Comparison of ENCODE assay signal across 8 cellular contexts in the genomic region with DNA sequence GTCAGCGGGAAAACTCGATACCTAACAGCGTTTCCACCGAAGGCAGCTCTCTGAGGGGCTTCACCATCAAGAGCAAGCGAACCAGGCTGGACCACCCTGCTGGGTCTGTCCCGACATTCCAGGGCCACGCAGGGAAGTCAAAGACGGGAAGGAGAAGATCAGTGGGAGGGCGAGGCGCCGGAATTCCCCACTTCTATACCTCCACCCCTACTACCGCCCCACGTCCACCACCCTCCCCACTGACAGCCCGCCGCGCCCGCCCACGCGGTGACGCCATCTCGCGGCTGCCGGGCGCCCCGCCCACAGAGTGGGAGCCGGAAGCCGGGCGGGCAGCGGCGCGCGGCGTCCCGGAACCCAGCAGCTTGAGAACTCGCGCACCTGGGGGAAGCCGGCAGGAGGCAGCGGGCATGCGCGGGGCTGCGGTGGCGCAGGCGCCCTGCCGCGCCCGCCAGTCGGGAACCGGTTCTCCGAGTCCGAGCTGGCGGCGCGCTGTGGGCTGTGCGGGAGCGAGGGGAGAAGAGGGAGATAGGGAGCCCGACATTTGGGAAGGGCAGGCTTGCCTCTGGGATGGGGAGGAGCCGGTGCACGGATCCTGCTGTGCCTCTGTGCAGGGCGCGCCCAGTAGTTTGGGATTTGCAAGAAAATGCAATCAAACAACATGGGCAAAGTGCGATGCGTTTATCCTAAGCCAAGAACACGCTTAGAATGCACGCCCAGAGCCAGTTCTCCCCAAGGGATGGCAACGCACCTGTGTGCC. TPM values are rescaled to one million over a fixed set of nuclear protein-coding genes. Genes with fewer than 3 reads are reported as not detected.
DNase-seq lines count a peak whose midpoint lies in the region; ATAC-seq and TF ChIP-seq lines count a peak whose summit lies in the region.

No MANE protein-coding gene starts in this region.

- TF ChIP-seq CTCF in left ventricle myocardium inferior (IDR thresholded peaks at IDR 0.05; ENCODE audit: borderline replicate concordance) (peak; percentile 31), progenitor cell of endocrine pancreas (IDR thresholded peaks at IDR 0.05; ENCODE audit: unreplicated experiment) (no peak), upper lobe of right lung (IDR thresholded peaks at IDR 0.05) (no peak)

- H3K27ac Mint-ChIP-seq in progenitor cell of endocrine pancreas: peak overlapping the region; percentile 98

- H3K9me3 Mint-ChIP-seq in progenitor cell of endocrine pancreas (ENCODE audit: low read depth): no peaks in the 10 kb centered on the region

- intact Hi-C loops in left ventricle myocardium inferior (cut with micrococcal nuclease) (no loop called here), upper lobe of right lung (cut with DNase I) (loop anchor here (10.0 kb wide), 1 partner anchor 147 kb away; no protein-coding TSS in a partner anchor)

- H3K27me3 ChIP-seq in left ventricle myocardium inferior (ENCODE audit: low read depth): no peaks in the 10 kb centered on the region
- H3K27me3 ChIP-seq in upper lobe of right lung: no peaks in the 10 kb centered on the region

- ATAC-seq in HG02798 (IDR thresholded peaks at IDR 0.05; ENCODE audit: poor library complexity, unreplicated experiment) (peak; percentile 63), upper lobe of right lung (peak; percentile 85)

- TF ChIP-seq POLR2A in GM15510 (IDR thresholded peaks at IDR 0.05; ENCODE audit: borderline replicate concordance, extremely low read depth, insufficient read length): peak; percentile 90

- H3K4me1 ChIP-seq in left ventricle myocardium inferior: peaks cover 52% of the 10 kb centered on the region
- peaks cover 21% of the 10 kb centered on the region for H3K4me1 ChIP-seq in upper lobe of right lung

- peak overlapping the region; percentile 92 for H3K27ac ChIP-seq in left ventricle myocardium inferior (replicated peaks)
- peak overlapping the region; percentile 92 for H3K27ac ChIP-seq in upper lobe of right lung

- H3K9me3 ChIP-seq in left ventricle myocardium inferior (replicated peaks): no peaks in the 10 kb centered on the region
- no peaks in the 10 kb centered on the region for H3K9me3 ChIP-seq in upper lobe of right lung

- H3K36me3 Mint-ChIP-seq in progenitor cell of endocrine pancreas (ENCODE audit: insufficient read depth): no peaks in the 10 kb centered on the region

- DNase-seq in NCI-H1417 treated with DMSO at 0.1 percent for 48 hours (lab: John Stamatoyannopoulos, UW): peak; percentile 36
- peak; percentile 87 to 97 (median 92) for DNase-seq in T-helper 1 cell
- peak; percentile 80 for DNase-seq in amniotic epithelial cell (ENCODE audit: low read depth)
- peak; percentile 91 for DNase-seq in left ventricle myocardium inferior
- DNase-seq in progenitor cell of endocrine pancreas (ENCODE audit: low spot score, unreplicated experiment): peak; percentile 89
- peak; percentile 96 for DNase-seq in upper lobe of right lung

- H3K4me3 ChIP-seq in left ventricle myocardium inferior: peak overlapping the region; percentile 82
- H3K4me3 ChIP-seq in upper lobe of right lung: peak overlapping the region; percentile 83

- peaks cover 3% of the 10 kb centered on the region for H3K27me3 Mint-ChIP-seq in progenitor cell of endocrine pancreas

- H3K4me1 Mint-ChIP-seq in progenitor cell of endocrine pancreas (ENCODE audit: low read depth): peaks cover 33% of the 10 kb centered on the region

- no peaks in the 10 kb centered on the region for H3K36me3 ChIP-seq in left ventricle myocardium inferior
- H3K36me3 ChIP-seq in upper lobe of right lung: no peaks in the 10 kb centered on the region

- H3K4me3 Mint-ChIP-seq in progenitor cell of endocrine pancreas (ENCODE audit: low read depth): peak overlapping the region; percentile 85

RNA-seq across cellular contexts. Expression of a gene that starts 3.2 kb away (rescaled TPM):
- 12.2 TPM for total RNA-seq in left ventricle myocardium inferior
- 48.7 and 49.3 TPM in 2 replicates for total RNA-seq in progenitor cell of endocrine pancreas
- 36.7 TPM for total RNA-seq in upper lobe of right lung

Comparison
In these comparisons a context has a peak if more than half of its experiments do, and no peak if none do; other contexts are left out.
1. Peak in every context shown above with its lines: DNase-seq, ATAC-seq, H3K4me3 ChIP-seq and H3K27ac ChIP-seq.
2. DNase-seq: peak in every context shown above with its lines; median percentile 96 in upper lobe of right lung; 92 in T-helper 1 cell; 91 in left ventricle myocardium inferior; 89 in progenitor cell of endocrine pancreas; 80 in amniotic epithelial cell; 36 in NCI-H1417 treated with DMSO at 0.1 percent for 48 hours.